In the genomic region with DNA sequence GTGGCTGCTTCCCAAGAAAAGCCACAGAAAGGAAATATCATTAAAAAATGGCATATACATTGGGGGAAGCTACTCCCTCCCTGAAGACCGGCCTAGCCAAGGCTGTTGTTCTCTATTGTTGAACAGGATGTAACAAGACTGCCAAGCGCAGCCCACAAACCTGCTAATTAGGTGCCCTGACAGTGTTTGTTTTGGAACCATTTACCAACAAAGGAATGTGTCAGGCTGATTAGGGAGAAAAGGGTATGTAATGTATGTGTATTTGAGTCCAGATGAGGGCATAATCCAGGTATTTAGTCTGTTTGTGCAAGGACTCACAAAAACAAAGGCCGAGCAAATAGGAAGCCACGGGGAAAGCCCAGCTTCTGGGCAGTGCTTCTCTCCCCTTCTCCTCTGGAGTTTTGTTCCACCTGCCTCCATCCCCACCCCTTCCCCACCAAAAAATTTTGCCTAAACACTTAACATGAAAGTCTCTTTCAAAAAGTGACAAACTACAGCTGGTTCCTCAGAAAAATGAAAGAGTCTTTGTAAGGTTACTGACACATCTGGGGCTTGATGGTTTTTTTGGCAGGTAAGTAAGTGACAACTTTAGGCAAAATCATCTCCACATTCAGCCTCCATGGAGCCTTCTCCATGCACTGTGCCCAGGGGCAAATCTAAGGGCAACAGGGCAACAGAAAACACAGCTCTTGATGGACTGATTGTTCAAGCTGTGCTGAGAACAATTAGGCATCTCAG, we compare ENCODE assay signal across 1 cellular context.
TF ChIP-seq lines count a peak whose summit lies in the region.

No MANE protein-coding gene starts in this region.

TF ChIP-seq in H1, 55 proteins besides CTCF, POLR2A, EP300 and RAD21 (continued from another document):
- no peak for TF ChIP-seq CHD2 (IDR thresholded peaks at IDR 0.05; ENCODE audit: low read length)
- no peak for TF ChIP-seq EGR1 (IDR thresholded peaks at IDR 0.05; ENCODE audit: borderline replicate concordance, low read depth, low read length)
- TF ChIP-seq BCL11A (IDR thresholded peaks at IDR 0.05; ENCODE audit: low read depth in 2 of 2, low read length in 2 of 2): no peak
- no peak for TF ChIP-seq RXRA (IDR thresholded peaks at IDR 0.05; ENCODE audit: insufficient read depth, low read depth, low read length)
- TF ChIP-seq, protein P1, sequence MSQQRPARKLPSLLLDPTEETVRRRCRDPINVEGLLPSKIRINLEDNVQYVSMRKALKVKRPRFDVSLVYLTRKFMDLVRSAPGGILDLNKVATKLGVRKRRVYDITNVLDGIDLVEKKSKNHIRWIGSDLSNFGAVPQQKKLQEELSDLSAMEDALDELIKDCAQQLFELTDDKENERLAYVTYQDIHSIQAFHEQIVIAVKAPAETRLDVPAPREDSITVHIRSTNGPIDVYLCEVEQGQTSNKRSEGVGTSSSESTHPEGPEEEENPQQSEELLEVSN (IDR thresholded peaks at IDR 0.05): no peak
- no peak for TF ChIP-seq TCF12 (IDR thresholded peaks at IDR 0.05; ENCODE audit: low read depth, low read length)
- no peak for TF ChIP-seq SAP30 (IDR thresholded peaks at IDR 0.05; ENCODE audit: insufficient read depth, insufficient replicate concordance, low read length)
- no peak for TF ChIP-seq CEBPB (IDR thresholded peaks at IDR 0.05; ENCODE audit: low read depth, low read length)
- TF ChIP-seq KDM4A (IDR thresholded peaks at IDR 0.05; ENCODE audit: low read depth, low read length, severe bottlenecking): no peak
- no peak for TF ChIP-seq SUZ12 (IDR thresholded peaks at IDR 0.05; ENCODE audit: low read length)
- TF ChIP-seq HDAC6 (IDR thresholded peaks at IDR 0.05; ENCODE audit: low read depth, low read length): no peak
- no peak for TF ChIP-seq RNF2 (IDR thresholded peaks at IDR 0.05; ENCODE audit: borderline replicate concordance, low read depth, low read length, missing control alignments, poor library complexity, severe bottlenecking)
- TF ChIP-seq CTBP2 (IDR thresholded peaks at IDR 0.05; ENCODE audit: borderline replicate concordance, insufficient read depth, insufficient read length, low read length): no peak
- TF ChIP-seq CBX5 (IDR thresholded peaks at IDR 0.05; ENCODE audit: low read depth, low read length): no peak
- TF ChIP-seq HDAC2 (IDR thresholded peaks at IDR 0.05; ENCODE audit: borderline replicate concordance in 1 of 2, low read depth in 2 of 2, low read length in 2 of 2): no peak
- TF ChIP-seq FOSL1 (IDR thresholded peaks at IDR 0.05; ENCODE audit: insufficient read depth, low read depth, low read length): no peak
